10 cellular contexts compared by ENCODE assay signal in genomic region chr15:55403531-55403930, GRCh38. TPM values are rescaled to one million over a fixed set of nuclear protein-coding genes. Genes with fewer than 3 reads are reported as not detected.
DNase-seq lines count a peak whose midpoint lies in the region; ATAC-seq and TF ChIP-seq lines count a peak whose summit lies in the region.
"Had no signal": no experiment of that assay in that cellular context is flagged by ENCODE, and none has a peak within 500 bp of the region (broad histone marks: within the 10 kb centered on the region; RNA-seq: fewer than 3 reads in every experiment).

No MANE protein-coding gene starts in this region.

- POLR2A ChIA-PET in A673 (lab: Charles Lee; ENCODE audit: low non-redundant PET): no interaction called here

- DNase-seq in A673 (ENCODE audit: low spot score) (peak; percentile 49), SK-MEL-5 (ENCODE audit: low read depth, low spot score) (peak; percentile 47), fibroblast of peridontal ligament (ENCODE audit: extremely low read depth) (peak; percentile 78)
- no peak for DNase-seq in central memory CD4-positive, alpha-beta T cell
- DNase-seq: activated T-cell treated with anti-CD3 and anti-CD28 coated beads, Interleukin-2, amount 50 U/mL, for 48 hours; naive B cell had no signal

- intact Hi-C loops in A673 (cut with micrococcal nuclease; ENCODE audit: unreplicated experiment): no loop called here

- no TSS peak for BruUV-seq in A673 (replicated peaks; lab: Mats Ljungman, UMichigan)

- TF ChIP-seq CTCF in A673 (conservative IDR thresholded peaks at IDR 0.05; ENCODE audit: low read depth, low read length): no peak

- peak overlapping the region; percentile 87 for H3K27ac ChIP-seq in A673 (ENCODE audit: low read depth, low read length, poor library complexity, severe bottlenecking)

- CTCF ChIA-PET in A673 (lab: Charles Lee): no interaction called here

- ATAC-seq in GM18858 (IDR thresholded peaks at IDR 0.05; ENCODE audit: unreplicated experiment) (peak; percentile 16), HG02610 (IDR thresholded peaks at IDR 0.05; ENCODE audit: unreplicated experiment) (no peak), HG03571 (IDR thresholded peaks at IDR 0.05; ENCODE audit: unreplicated experiment) (no peak), HG03354 (IDR thresholded peaks at IDR 0.05; ENCODE audit: poor library complexity, severe bottlenecking, unreplicated experiment) (no peak)

- H3K9me3 ChIP-seq in A673 (ENCODE audit: low read depth, low read length, poor library complexity, severe bottlenecking): no peaks in the 10 kb centered on the region

- peaks cover 34% of the 10 kb centered on the region for H3K4me1 ChIP-seq in A673 (ENCODE audit: insufficient read depth, low read length, poor library complexity, severe bottlenecking)

- no peaks in the 10 kb centered on the region for H3K27me3 ChIP-seq in A673 (replicated peaks; ENCODE audit: insufficient read depth, low read depth, low read length, poor library complexity)

- H3K4me3 ChIP-seq in A673 (ENCODE audit: low read depth, low read length, poor library complexity, severe bottlenecking): no peak overlapping the region

- in situ Hi-C loops in SK-MEL-5 (cut with HindIII; ENCODE audit: low pct_unique_long_range_greater_than_20kb, low sequenced_read_pairs): no loop called here

- H3K36me3 ChIP-seq in A673 (ENCODE audit: insufficient read depth, low read length, poor library complexity, severe bottlenecking): no peaks in the 10 kb centered on the region

RNA-seq across cellular contexts. Expression of gene CCPG1, which starts 4.6 kb away (rescaled TPM):
- total RNA-seq in A673 (2021): 27.5 and 31.9 TPM in 2 replicates
- total RNA-seq in SK-MEL-5 (2014; rRNA removed; shearing (Covaris generic)): 61.7 and 69.8 TPM in 2 replicates
- polyA plus RNA-seq in SK-MEL-5 (2015; cell fraction: cytosol; rRNA removed): 41.8 and 48.7 TPM in 2 replicates
- polyA plus RNA-seq in SK-MEL-5 (2015; cell fraction: nucleus; rRNA removed): 19.9 and 24.5 TPM in 2 replicates

RNA-seq across cellular contexts. Expression of gene PIERCE2, which starts 4.8 kb away (rescaled TPM):
- total RNA-seq in A673 (2021): 0.86 and 1.7 TPM in 2 replicates
- 3.9 and 4.1 TPM in 2 replicates for total RNA-seq in SK-MEL-5 (2014; rRNA removed; shearing (Covaris generic))
- 2.2 and 3.6 TPM in 2 replicates for polyA plus RNA-seq in SK-MEL-5 (2015; cell fraction: cytosol; rRNA removed)
- polyA plus RNA-seq in SK-MEL-5 (2015; cell fraction: nucleus; rRNA removed): 1.7 TPM in 1 of 2 replicates, not detected in the other
